In the genomic region with DNA sequence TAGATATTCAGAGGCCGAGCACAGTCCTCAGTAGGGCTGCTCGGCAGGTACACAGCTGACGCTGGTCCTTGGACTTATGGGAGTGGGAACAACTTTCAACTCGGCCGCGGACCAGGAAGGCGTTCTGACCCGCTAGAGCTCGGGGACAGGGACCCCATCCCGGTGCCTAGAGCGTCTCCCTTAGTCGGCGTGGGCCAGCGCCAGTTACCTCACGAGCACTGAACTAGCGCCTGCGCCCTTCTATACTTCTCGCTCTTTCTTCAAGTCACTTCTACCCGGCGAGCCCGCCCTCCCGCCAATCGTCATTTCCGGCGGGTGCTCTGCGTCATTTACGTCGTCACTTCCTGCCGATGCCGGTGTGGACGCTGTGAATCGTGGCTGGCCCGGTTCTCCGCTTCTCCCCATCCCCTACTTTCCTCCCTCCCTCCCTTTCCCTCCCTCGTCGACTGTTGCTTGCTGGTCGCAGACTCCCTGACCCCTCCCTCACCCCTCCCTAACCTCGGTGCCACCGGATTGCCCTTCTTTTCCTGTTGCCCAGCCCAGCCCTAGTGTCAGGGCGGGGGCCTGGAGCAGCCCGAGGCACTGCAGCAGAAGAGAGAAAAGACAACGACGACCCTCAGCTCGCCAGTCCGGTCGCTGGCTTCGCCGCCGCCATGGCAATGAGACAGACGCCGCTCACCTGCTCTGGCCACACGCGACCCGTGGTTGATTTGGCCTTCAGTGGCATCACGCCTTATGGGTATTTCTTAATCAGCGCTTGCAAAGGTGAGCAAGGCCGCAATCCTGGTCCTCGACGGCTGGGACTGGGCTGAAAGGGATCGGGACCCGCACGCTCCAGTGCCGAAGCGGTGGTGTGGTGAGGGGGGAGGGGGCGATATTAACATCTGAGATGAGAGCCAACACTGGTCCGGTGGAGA, we compare ENCODE assay signal across 8 cellular contexts. TPM values are rescaled to one million over a fixed set of nuclear protein-coding genes. Genes with fewer than 3 reads are reported as not detected.
DNase-seq lines count a peak whose midpoint lies in the region; ATAC-seq, FAIRE-seq and TF ChIP-seq lines count a peak whose summit lies in the region.

A gene with protein sequence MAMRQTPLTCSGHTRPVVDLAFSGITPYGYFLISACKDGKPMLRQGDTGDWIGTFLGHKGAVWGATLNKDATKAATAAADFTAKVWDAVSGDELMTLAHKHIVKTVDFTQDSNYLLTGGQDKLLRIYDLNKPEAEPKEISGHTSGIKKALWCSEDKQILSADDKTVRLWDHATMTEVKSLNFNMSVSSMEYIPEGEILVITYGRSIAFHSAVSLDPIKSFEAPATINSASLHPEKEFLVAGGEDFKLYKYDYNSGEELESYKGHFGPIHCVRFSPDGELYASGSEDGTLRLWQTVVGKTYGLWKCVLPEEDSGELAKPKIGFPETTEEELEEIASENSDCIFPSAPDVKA (plus strand): TSS at position 333 of the 917 bp plus-strand sequence. CDS start 321 bp downstream, at position 654.

- peaks cover 59 to 61% (median 60%) of the 10 kb centered on the region in 3 donors for H3K4me1 Mint-ChIP-seq in T-cell
- H3K4me1 Mint-ChIP-seq in type B pancreatic cell (ENCODE audit: unreplicated experiment): peaks cover 20% of the 10 kb centered on the region

- CTCF ChIA-PET in T-cell (lab: Charles Lee): interaction anchor here in 1 of 2 donors (0.7 to 2.8 kb wide), 3 partner anchors 17 to 93 kb away, joined by 3 to 7 read pairs (median 4); no protein-coding TSS in a partner anchor

- peak within 1 kb of the TSS; percentile 86 for H3K27ac ChIP-seq in adipose tissue (ENCODE audit: low read depth, low read length)

- no peak for TF ChIP-seq CTCF in type B pancreatic cell (conservative IDR thresholded peaks at IDR 0.05)

- peak; percentile 99 for FAIRE-seq in GM12891 (lab: Jason Lieb, UNC)

- peak within 1 kb of the TSS; percentile 94 to 99 (median 96) for H3K4me3 Mint-ChIP-seq in T-cell
- H3K4me3 Mint-ChIP-seq in type B pancreatic cell: peak within 1 kb of the TSS; percentile 96

- 0 to 1% (median 1%) methylated on average over 66 of the region's 66 CpGs for WGBS in adipose tissue, 3 donors

- H3K36me3 Mint-ChIP-seq in T-cell: peaks cover 23% of the 10 kb centered on the region
- peaks cover 33% of the 10 kb centered on the region for H3K36me3 Mint-ChIP-seq in type B pancreatic cell

- peak; percentile 74 for DNase-seq in GM12891 (ENCODE audit: insufficient read length, low spot score)
- DNase-seq in NCI-H1436 treated with DMSO at 0.1 percent for 48 hours (lab: John Stamatoyannopoulos, UW): peak; percentile 90
- peak; percentile 91 to 98 (median 96) for DNase-seq in T-cell
- DNase-seq in cardiac septum (ENCODE audit: low spot score): peak; percentile 98
- peak; percentile 96 for DNase-seq in pons (ENCODE audit: low spot score)
- DNase-seq in type B pancreatic cell (ENCODE audit: extremely low spot score, unreplicated experiment): peak; percentile 97

- POLR2A ChIA-PET in T-cell (lab: Charles Lee): interaction anchor here (0.5 to 1.3 kb wide), 6 partner anchors 15 to 1329 kb away, joined by 3 to 5 read pairs (median 4); a partner anchor contains a TSS

- H3K27me3 Mint-ChIP-seq in T-cell: no peaks in the 10 kb centered on the region
- H3K27me3 Mint-ChIP-seq in type B pancreatic cell: no peaks in the 10 kb centered on the region

- TF ChIP-seq POLR2A in GM12891 (IDR thresholded peaks at IDR 0.05; ENCODE audit: low read depth, low read length): peak; percentile 97

- intact Hi-C loops in cardiac septum (cut with DNase I): loop anchor here (10.0 kb wide), 1 partner anchor 1108 kb away; a partner anchor contains a TSS

- ATAC-seq in HG02840 (IDR thresholded peaks at IDR 0.05; ENCODE audit: low FRiP score, unreplicated experiment) (peak; percentile 99), T-cell (replicated peaks in 1 of 4) (peak; percentile 94 to 97 (median 96))

- H3K9me3 Mint-ChIP-seq in T-cell (no peaks in the 10 kb centered on the region), type B pancreatic cell (no peaks in the 10 kb centered on the region)

- H3K27ac Mint-ChIP-seq in T-cell (peak within 1 kb of the TSS; percentile 94 to 96), type B pancreatic cell (peak within 1 kb of the TSS; percentile 100)

TF ChIP-seq in GM12891, 5 proteins besides CTCF, POLR2A, EP300 and RAD21:
- TF ChIP-seq POU2F2 (IDR thresholded peaks at IDR 0.05; ENCODE audit: low read depth, low read length) (no peak), SPI1 (IDR thresholded peaks at IDR 0.05; ENCODE audit: low read depth, low read length) (no peak), TAF1 (IDR thresholded peaks at IDR 0.05; ENCODE audit: low read depth, low read length) (peak; percentile 88), PAX5 (IDR thresholded peaks at IDR 0.05; ENCODE audit: insufficient read depth, low read length, severe bottlenecking) (no peak), POLR2AphosphoS5 (IDR thresholded peaks at IDR 0.05; ENCODE audit: low read depth, low read length) (peak; percentile 97)

RNA-seq across cellular contexts. Expression of the gene that starts here (rescaled TPM):
- 91.2 TPM for polyA plus RNA-seq in GM12891 (2012; ENCODE audit: low read depth, missing spikeins)
- total RNA-seq in T-cell (100 to 1,000 TPM in 1 of 5 donors, 10 to 100 TPM in 4; 47.4 to 101 (median 55.4) TPM), cardiac septum (102 TPM), type B pancreatic cell (ENCODE audit: low replicate concordance) (140 and 258 TPM in 2 replicates)
- polyA plus RNA-seq in adipose tissue: 100 to 1,000 TPM in 1 of 3 donors, 10 to 100 TPM in 2; 51.1 to 142 (median 95.6) TPM

Comparison
In these comparisons a context has a peak if more than half of its experiments do, and no peak if none do; other contexts are left out.
1. Peak in every context shown above with its lines: DNase-seq, ATAC-seq and H3K27ac ChIP-seq.